ENCODE assay signal across 12 cellular contexts in the genomic region with DNA sequence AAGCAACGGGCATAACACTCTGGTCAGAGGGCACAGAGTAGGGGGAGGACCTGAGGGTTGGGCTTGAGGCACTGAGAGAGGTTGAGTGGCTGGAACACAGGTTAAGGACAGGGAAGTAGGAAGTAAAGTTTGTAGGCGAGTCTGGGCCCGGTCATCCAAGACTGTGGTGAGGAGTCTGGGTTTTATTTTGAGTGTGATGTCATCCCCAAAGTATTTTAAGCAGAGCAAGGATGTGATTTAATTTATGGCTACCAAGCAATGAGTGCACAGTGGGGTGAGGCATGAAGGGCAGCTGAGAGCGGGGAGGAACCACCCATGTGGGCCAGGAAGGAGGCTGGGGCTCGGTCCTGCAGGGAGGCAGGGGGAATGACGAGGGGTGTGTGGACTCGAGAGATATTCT. TPM values are rescaled to one million over a fixed set of nuclear protein-coding genes. Genes with fewer than 3 reads are reported as not detected.
DNase-seq lines count a peak whose midpoint lies in the region; ATAC-seq, FAIRE-seq and TF ChIP-seq lines count a peak whose summit lies in the region.
"Had no signal": no experiment of that assay in that cellular context is flagged by ENCODE, and none has a peak within 500 bp of the region (broad histone marks: within the 10 kb centered on the region; RNA-seq: fewer than 3 reads in every experiment).

No MANE protein-coding gene starts in this region.

- no peak overlapping the region for H3K27ac Mint-ChIP-seq in GM23338
- H3K27ac Mint-ChIP-seq in stimulated activated naive B cell treated with anti-CD40 and anti-IgM and Interleukin-4, amounts not matched to agents 10 μg/mL and 1 μg/mL and 100 μg/mL, for 72 hours = no peak overlapping the region

- no peak overlapping the region for H3K27ac ChIP-seq in GM23338 (ENCODE audit: low read depth)
- H3K27ac ChIP-seq in Karpas-422 (ENCODE audit: low read length) = no peak overlapping the region

- H3K27me3 Mint-ChIP-seq in GM23338 (ENCODE audit: insufficient read depth, low read depth, poor library complexity) = peaks cover 7% of the 10 kb centered on the region
- H3K27me3 Mint-ChIP-seq in stimulated activated naive B cell treated with anti-CD40 and anti-IgM and Interleukin-4, amounts not matched to agents 10 μg/mL and 1 μg/mL and 100 μg/mL, for 72 hours = peaks cover 25 to 29% of the 10 kb centered on the region in 2 donors

- H3K4me3 ChIP-seq in GM23338 (no peak overlapping the region), fibroblast of pulmonary artery (replicated peaks; ENCODE audit: low read depth, low read length) (no peak overlapping the region), Karpas-422 (ENCODE audit: low read length) (no peak overlapping the region)

- TF ChIP-seq CTCF in GM23338 (conservative IDR thresholded peaks at IDR 0.05; ENCODE audit: low read depth in 2 of 2) (no peak), fibroblast of pulmonary artery (IDR thresholded peaks at IDR 0.05; ENCODE audit: low read length, missing control alignments) (no peak)

- H3K9ac ChIP-seq in Karpas-422 (ENCODE audit: low read length) = no peak overlapping the region

- H3K4me2 ChIP-seq in GM23338 (no peak overlapping the region; the same call in 1 of the 2 replicates), Karpas-422 (ENCODE audit: low read depth, low read length, poor library complexity, severe bottlenecking) (no peak overlapping the region)

- H3K4me3 Mint-ChIP-seq in GM23338 = no peak overlapping the region
- H3K4me3 Mint-ChIP-seq in stimulated activated naive B cell treated with anti-CD40 and anti-IgM and Interleukin-4, amounts not matched to agents 10 μg/mL and 1 μg/mL and 100 μg/mL, for 72 hours = no peak overlapping the region

- H2AFZ ChIP-seq in GM23338 (no peak overlapping the region), Karpas-422 (ENCODE audit: low read length) (no peak overlapping the region)

- no peaks in the 10 kb centered on the region for H3F3A ChIP-seq in GM23338 (replicated peaks; ENCODE audit: low read depth)

- H3K36me3 ChIP-seq in GM23338 (ENCODE audit: insufficient read depth) (no peaks in the 10 kb centered on the region), Karpas-422 (ENCODE audit: insufficient read depth, low read length) (no peaks in the 10 kb centered on the region)

- peaks cover 34% of the 10 kb centered on the region for H3K4me1 Mint-ChIP-seq in GM23338
- H3K4me1 Mint-ChIP-seq in stimulated activated naive B cell treated with anti-CD40 and anti-IgM and Interleukin-4, amounts not matched to agents 10 μg/mL and 1 μg/mL and 100 μg/mL, for 72 hours = peaks cover 16 to 19% of the 10 kb centered on the region in 2 donors

- FAIRE-seq in RCC 7860 (lab: Jason Lieb, UNC) = peak; percentile 93

- peaks cover 14% of the 10 kb centered on the region for H3K4me1 ChIP-seq in GM23338 (ENCODE audit: insufficient read depth)
- peaks cover 22% of the 10 kb centered on the region for H3K4me1 ChIP-seq in Karpas-422 (ENCODE audit: low read length)

- no peaks in the 10 kb centered on the region for H3K9me3 ChIP-seq in Karpas-422 (ENCODE audit: low read length)

- peak; percentile 24 for ATAC-seq in GM23338
- ATAC-seq in stimulated activated naive B cell treated with anti-CD40 and anti-IgM and Interleukin-4, amounts not matched to agents 10 μg/mL and 1 μg/mL and 100 μg/mL, for 72 hours (replicated peaks) = peak; percentile 66 to 78
- ATAC-seq in GM21528 (IDR thresholded peaks at IDR 0.05; ENCODE audit: low FRiP score, unreplicated experiment) = no peak

- H3K27me3 ChIP-seq in GM23338 (ENCODE audit: insufficient read depth) = no peaks in the 10 kb centered on the region
- H3K27me3 ChIP-seq in Karpas-422 (ENCODE audit: low read length) = no peaks in the 10 kb centered on the region

- no peaks in the 10 kb centered on the region for H4K20me1 ChIP-seq in GM23338 (replicated peaks; ENCODE audit: insufficient read depth)
- H4K20me1 ChIP-seq in Karpas-422 (ENCODE audit: insufficient read depth, low read depth, low read length) = no peaks in the 10 kb centered on the region

- H3K79me2 ChIP-seq in GM23338 (replicated peaks; ENCODE audit: insufficient read depth) = no peaks in the 10 kb centered on the region
- no peaks in the 10 kb centered on the region for H3K79me2 ChIP-seq in Karpas-422 (ENCODE audit: low read length)

- DNase-seq in GM23338 (ENCODE audit: low spot score) (no peak), RCC 7860 (ENCODE audit: low spot score) (peak; percentile 83), fibroblast of pulmonary artery (ENCODE audit: low read depth) (peak; percentile 11), Karpas-422 (no peak)
- DNase-seq in stimulated activated naive B cell treated with anti-CD40 and anti-IgM and Interleukin-4, amounts not matched to agents 10 μg/mL and 1 μg/mL and 100 μg/mL, for 72 hours = peak; percentile 4
- DNase-seq in stimulated activated CD4-positive, alpha-beta T cell treated with anti-CD3 and anti-CD28 coated beads, Interleukin-4, amount 100 ng/mL, for 1 hour = no peak
- DNase-seq: activated CD8-positive, alpha-beta memory T cell treated with anti-CD3 and anti-CD28 coated beads, Interleukin-2, amount 50 U/mL, for 48 hours; amniotic stem cell; DMS 273 treated with DMSO at 0.1 percent for 48 hours; nucleus accumbens had no signal

- no peaks in the 10 kb centered on the region for H3K36me3 Mint-ChIP-seq in GM23338 (ENCODE audit: low read depth)
- H3K36me3 Mint-ChIP-seq in stimulated activated naive B cell treated with anti-CD40 and anti-IgM and Interleukin-4, amounts not matched to agents 10 μg/mL and 1 μg/mL and 100 μg/mL, for 72 hours = no peaks in the 10 kb centered on the region

- H3K9me2 ChIP-seq in GM23338 (ENCODE audit: insufficient read depth) (peaks cover 3% of the 10 kb centered on the region; the same call in 1 of the 2 replicates), Karpas-422 (replicated peaks; ENCODE audit: insufficient read depth, low read length) (no peaks in the 10 kb centered on the region)

- no peaks in the 10 kb centered on the region for H3K9me3 Mint-ChIP-seq in GM23338
- peaks cover 0 to 1% of the 10 kb centered on the region in 2 donors for H3K9me3 Mint-ChIP-seq in stimulated activated naive B cell treated with anti-CD40 and anti-IgM and Interleukin-4, amounts not matched to agents 10 μg/mL and 1 μg/mL and 100 μg/mL, for 72 hours

TF ChIP-seq in GM23338, 12 proteins besides CTCF, POLR2A, EP300 and RAD21:
- TF ChIP-seq NANOG (IDR thresholded peaks at IDR 0.05; ENCODE audit: borderline replicate concordance) (no peak), ZNF331 (CRISPR knock-in tag; IDR thresholded peaks at IDR 0.05; ENCODE audit: low read depth) (no peak), POLR2AphosphoS5 (IDR thresholded peaks at IDR 0.05; ENCODE audit: low read depth) (no peak)
- TF ChIP-seq, protein P1, sequence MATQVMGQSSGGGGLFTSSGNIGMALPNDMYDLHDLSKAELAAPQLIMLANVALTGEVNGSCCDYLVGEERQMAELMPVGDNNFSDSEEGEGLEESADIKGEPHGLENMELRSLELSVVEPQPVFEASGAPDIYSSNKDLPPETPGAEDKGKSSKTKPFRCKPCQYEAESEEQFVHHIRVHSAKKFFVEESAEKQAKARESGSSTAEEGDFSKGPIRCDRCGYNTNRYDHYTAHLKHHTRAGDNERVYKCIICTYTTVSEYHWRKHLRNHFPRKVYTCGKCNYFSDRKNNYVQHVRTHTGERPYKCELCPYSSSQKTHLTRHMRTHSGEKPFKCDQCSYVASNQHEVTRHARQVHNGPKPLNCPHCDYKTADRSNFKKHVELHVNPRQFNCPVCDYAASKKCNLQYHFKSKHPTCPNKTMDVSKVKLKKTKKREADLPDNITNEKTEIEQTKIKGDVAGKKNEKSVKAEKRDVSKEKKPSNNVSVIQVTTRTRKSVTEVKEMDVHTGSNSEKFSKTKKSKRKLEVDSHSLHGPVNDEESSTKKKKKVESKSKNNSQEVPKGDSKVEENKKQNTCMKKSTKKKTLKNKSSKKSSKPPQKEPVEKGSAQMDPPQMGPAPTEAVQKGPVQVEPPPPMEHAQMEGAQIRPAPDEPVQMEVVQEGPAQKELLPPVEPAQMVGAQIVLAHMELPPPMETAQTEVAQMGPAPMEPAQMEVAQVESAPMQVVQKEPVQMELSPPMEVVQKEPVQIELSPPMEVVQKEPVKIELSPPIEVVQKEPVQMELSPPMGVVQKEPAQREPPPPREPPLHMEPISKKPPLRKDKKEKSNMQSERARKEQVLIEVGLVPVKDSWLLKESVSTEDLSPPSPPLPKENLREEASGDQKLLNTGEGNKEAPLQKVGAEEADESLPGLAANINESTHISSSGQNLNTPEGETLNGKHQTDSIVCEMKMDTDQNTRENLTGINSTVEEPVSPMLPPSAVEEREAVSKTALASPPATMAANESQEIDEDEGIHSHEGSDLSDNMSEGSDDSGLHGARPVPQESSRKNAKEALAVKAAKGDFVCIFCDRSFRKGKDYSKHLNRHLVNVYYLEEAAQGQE (IDR thresholded peaks at IDR 0.05; ENCODE audit: unreplicated experiment) = no peak

RNA-seq across cellular contexts. Expression of a gene that starts 11.2 kb away (rescaled TPM):
- total RNA-seq in GM23338 (2014; rRNA removed; shearing (Covaris generic)) = 0.70 and 1.0 TPM in 2 replicates
- polyA plus RNA-seq in GM23338 (2016; fragmentation: Nextera tagmentation; extraction: Ambion mirVana) = 0.16 TPM in 2 replicates
- total RNA-seq in Karpas-422 (2014; rRNA removed; shearing (Covaris generic); ENCODE audit: low replicate concordance) = not detected in 2 replicates
- total RNA-seq: T-helper 2 cell treated with Interferon-gamma antibody and Interleukin-4, amounts not matched to agents 100 ng/mL and 5 ng/mL, for 36 hours had no signal

Comparison
In these comparisons a context has a peak if more than half of its experiments do, and no peak if none do; other contexts are left out.
1. DNase-seq: peak in RCC 7860 (single experiment), fibroblast of pulmonary artery (single experiment) and stimulated activated naive B cell treated with anti-CD40 and anti-IgM and Interleukin-4, amounts not matched to agents 10 μg/mL and 1 μg/mL and 100 μg/mL, for 72 hours (single experiment); none in GM23338 (single experiment), Karpas-422 (single experiment) and stimulated activated CD4-positive, alpha-beta T cell treated with anti-CD3 and anti-CD28 coated beads, Interleukin-4, amount 100 ng/mL, for 1 hour (single experiment).